23 cellular contexts compared by ENCODE assay signal in genomic region chr5:124796495-124796894, GRCh38.
DNase-seq lines count a peak whose midpoint lies in the region; ATAC-seq and TF ChIP-seq lines count a peak whose summit lies in the region.
"Had no signal": no experiment of that assay in that cellular context is flagged by ENCODE, and none has a peak within 500 bp of the region (broad histone marks: within the 10 kb centered on the region; RNA-seq: fewer than 3 reads in every experiment).

No MANE protein-coding gene starts in this region.

- H3K4me3 ChIP-seq in DND-41 (ENCODE audit: low read depth in 1 of 2, low read length in 2 of 2) (no peak overlapping the region), HAP-1 (no peak overlapping the region)
- H3K4me3 ChIP-seq: gastroesophageal sphincter, MG63 had no signal

- H3K36me3 ChIP-seq in DND-41 (ENCODE audit: insufficient read depth, low read length) (no peaks in the 10 kb centered on the region), HAP-1 (replicated peaks) (no peaks in the 10 kb centered on the region)
- H3K36me3 ChIP-seq: gastroesophageal sphincter, MG63 had no signal

- H3K27ac ChIP-seq in DND-41 (ENCODE audit: low read length): no peak overlapping the region
- H3K27ac ChIP-seq: 22Rv1, gastroesophageal sphincter had no signal

- TF ChIP-seq CTCF in DND-41 (IDR thresholded peaks at IDR 0.05; ENCODE audit: borderline replicate concordance, extremely low read depth, low read length, poor library complexity, severe bottlenecking): no peak

- ATAC-seq in DND-41 (ENCODE audit: insufficient read depth, low read depth) (0 out of 3 replicates have a peak, but pooled peaks have one; percentile 39), GM18867 (IDR thresholded peaks at IDR 0.05; ENCODE audit: unreplicated experiment) (peak; percentile 52), HG02588 (IDR thresholded peaks at IDR 0.05; ENCODE audit: unreplicated experiment) (peak; percentile 55), HG03432 (IDR thresholded peaks at IDR 0.05; ENCODE audit: unreplicated experiment) (peak; percentile 58), GM19467 (IDR thresholded peaks at IDR 0.05; ENCODE audit: unreplicated experiment) (no peak)
- ATAC-seq: gastroesophageal sphincter; natural killer cell treated with Interleukin-12 subunit alpha and Interleukin-12 subunit beta and Interleukin-15 and Interleukin-18, amount 100 ng/mL, for 72 hours; T-cell had no signal

- no peak overlapping the region for H3K9ac ChIP-seq in DND-41 (ENCODE audit: low read depth, low read length)

- H3K9me3 ChIP-seq in DND-41 (ENCODE audit: insufficient read depth, low read length, severe bottlenecking): no peaks in the 10 kb centered on the region
- no peaks in the 10 kb centered on the region for H3K9me3 ChIP-seq in HAP-1
- H3K9me3 ChIP-seq: gastroesophageal sphincter, MG63 had no signal

- in situ Hi-C loops in HAP-1 (cut with MboI; ENCODE audit: low sequenced_read_pairs): no loop called here

- peaks cover 18% of the 10 kb centered on the region for H3K4me1 ChIP-seq in DND-41 (ENCODE audit: insufficient read depth, low read length)
- peaks cover 5% of the 10 kb centered on the region for H3K4me1 ChIP-seq in HAP-1
- H3K4me1 ChIP-seq: gastroesophageal sphincter had no signal

- no peak overlapping the region for H2AFZ ChIP-seq in DND-41 (ENCODE audit: low read depth, low read length)

- H3K27me3 ChIP-seq in DND-41 (ENCODE audit: insufficient read depth, low read length, poor library complexity): no peaks in the 10 kb centered on the region
- H3K27me3 ChIP-seq in HAP-1 (ENCODE audit: low read depth): no peaks in the 10 kb centered on the region
- H3K27me3 ChIP-seq: gastroesophageal sphincter, MG63 had no signal

- no peak overlapping the region for H3K4me2 ChIP-seq in DND-41 (ENCODE audit: insufficient read depth, low read length)

- no peaks in the 10 kb centered on the region for H4K20me1 ChIP-seq in DND-41 (ENCODE audit: insufficient read depth, low read length)

- H3K79me2 ChIP-seq in DND-41 (ENCODE audit: insufficient read depth, low read length): no peaks in the 10 kb centered on the region

- DNase-seq in DND-41 (no peak), NCI-H2029 treated with DMSO at 0.1 percent for 48 hours (lab: John Stamatoyannopoulos, UW) (no peak), HAP-1 (ENCODE audit: low spot score in 2 of 2) (no peak)
- no peak for DNase-seq in stimulated activated CD4-positive, alpha-beta T cell treated with anti-CD3 and anti-CD28 coated beads, Interleukin-4, amount 100 ng/mL, for 4 hours
- DNase-seq: activated CD4-positive, alpha-beta memory T cell treated with anti-CD3 and anti-CD28 coated beads for 36 hours; activated naive CD4-positive, alpha-beta T cell treated with Interleukin-2 at 50 U/mL for 16 hours; aorta; H7; IMR-90; MG63; NCI-H2029; NCI-H446; Right ventricle myocardium superior; small intestine; stimulated activated CD4-positive, alpha-beta T cell treated with anti-CD3 and anti-CD28 coated beads, Interleukin-4, amount 100 ng/mL, for 1 hour; T-cell had no signal
